In genomic region chr6:160455484-160456213, GRCh38 we compare ENCODE assay signal across 1 cellular context.
TF ChIP-seq lines count a peak whose summit lies in the region.

No MANE protein-coding gene starts in this region.

TF ChIP-seq in HepG2, 621 proteins besides CTCF, POLR2A, EP300 and RAD21 (continued from another document and continues in another):
- peak; percentile 92; the same call in 1 of the 2 replicates for TF ChIP-seq ZNF512B (CRISPR knock-in tag; IDR thresholded peaks at IDR 0.05; ENCODE audit: borderline replicate concordance)
- 0 out of 2 replicates have a peak, but pooled peaks have one; percentile 53 for TF ChIP-seq HBP1 (CRISPR knock-in tag; IDR thresholded peaks at IDR 0.05; ENCODE audit: low read depth)
- peak; percentile 61 for TF ChIP-seq FOSL2 (CRISPR knock-in tag; IDR thresholded peaks at IDR 0.05)
- no peak; the same call in 1 of the 2 replicates for TF ChIP-seq MED1 (CRISPR knock-in tag; IDR thresholded peaks at IDR 0.05)
- TF ChIP-seq USF2 (IDR thresholded peaks at IDR 0.05; ENCODE audit: low read depth, low read length), result no peak
- TF ChIP-seq USF2 (CRISPR knock-in tag; IDR thresholded peaks at IDR 0.05; ENCODE audit: borderline replicate concordance), result no peak
- TF ChIP-seq ZC3H13 (CRISPR knock-in tag; IDR thresholded peaks at IDR 0.05), result no peak
- no peak for TF ChIP-seq CREBL2 (CRISPR knock-in tag; IDR thresholded peaks at IDR 0.05; ENCODE audit: borderline replicate concordance)
- peak; percentile 42; the same call in 1 of the 2 replicates for TF ChIP-seq SMAD1 (CRISPR knock-in tag; IDR thresholded peaks at IDR 0.05; ENCODE audit: borderline replicate concordance, low read depth)
- no peak for TF ChIP-seq ZNF616 (CRISPR knock-in tag; IDR thresholded peaks at IDR 0.05; ENCODE audit: low read depth)
- no peak for TF ChIP-seq WIZ (CRISPR knock-in tag; IDR thresholded peaks at IDR 0.05)
- TF ChIP-seq MXD4 (CRISPR knock-in tag; IDR thresholded peaks at IDR 0.05), result no peak
- peak; percentile 84 for TF ChIP-seq ESRRA (CRISPR knock-in tag; IDR thresholded peaks at IDR 0.05; ENCODE audit: low read depth)
- TF ChIP-seq TCF12 (IDR thresholded peaks at IDR 0.05), result no peak
- TF ChIP-seq TCF12 (CRISPR knock-in tag; IDR thresholded peaks at IDR 0.05), result no peak
- TF ChIP-seq ZNF18 (CRISPR knock-in tag; IDR thresholded peaks at IDR 0.05; ENCODE audit: insufficient replicate concordance), result no peak
- TF ChIP-seq THAP9 (CRISPR knock-in tag; IDR thresholded peaks at IDR 0.05; ENCODE audit: borderline replicate concordance), result 0 out of 2 replicates have a peak, but pooled peaks have one; percentile 27
- no peak for TF ChIP-seq SRY (CRISPR knock-in tag; IDR thresholded peaks at IDR 0.05)
- TF ChIP-seq ZNF12 (CRISPR knock-in tag; IDR thresholded peaks at IDR 0.05), result 0 out of 2 replicates have a peak, but pooled peaks have one; percentile 4
- TF ChIP-seq ZNF318 (CRISPR knock-in tag; IDR thresholded peaks at IDR 0.05), result no peak
- TF ChIP-seq ZNF33A (CRISPR knock-in tag; IDR thresholded peaks at IDR 0.05; ENCODE audit: borderline replicate concordance), result no peak
- no peak for TF ChIP-seq POGK (CRISPR knock-in tag; conservative IDR thresholded peaks at IDR 0.05)
- 0 out of 2 replicates have a peak, but pooled peaks have one; percentile 31 for TF ChIP-seq THRA (CRISPR knock-in tag; IDR thresholded peaks at IDR 0.05; ENCODE audit: borderline replicate concordance)
- no peak for TF ChIP-seq HMG20A (CRISPR knock-in tag; IDR thresholded peaks at IDR 0.05; ENCODE audit: borderline replicate concordance)
- peak; percentile 21 for TF ChIP-seq ASH2L (IDR thresholded peaks at IDR 0.05; ENCODE audit: insufficient read length, low read depth, low read length)
